ENCODE assay signal across 19 cellular contexts in the genomic region with DNA sequence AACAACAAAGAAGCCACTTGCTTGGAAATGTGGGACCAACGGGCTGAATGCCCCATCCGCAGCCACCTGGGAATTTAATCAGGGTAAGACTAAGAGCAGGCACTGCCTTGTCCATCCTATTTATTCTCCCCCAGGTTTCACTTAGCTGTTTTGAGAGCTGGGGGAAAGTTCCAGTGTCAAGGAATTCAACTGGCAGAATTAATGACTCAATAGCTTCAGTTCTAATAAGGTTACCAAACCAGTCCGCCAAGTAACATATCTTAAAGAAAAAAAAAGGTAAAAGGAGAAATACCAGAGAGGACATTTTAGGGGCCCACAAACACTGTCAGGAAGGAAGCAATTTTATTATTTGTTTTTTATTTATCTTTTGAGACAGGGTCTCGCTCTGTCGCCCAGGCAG.
DNase-seq lines count a peak whose midpoint lies in the region; ATAC-seq, FAIRE-seq and TF ChIP-seq lines count a peak whose summit lies in the region.
"Had no signal": no experiment of that assay in that cellular context is flagged by ENCODE, and none has a peak within 500 bp of the region (broad histone marks: within the 10 kb centered on the region; RNA-seq: fewer than 3 reads in every experiment).

No MANE protein-coding gene starts in this region.

- peaks cover 16 to 21% of the 10 kb centered on the region in 2 experiments for H3K4me1 ChIP-seq in HCT116 (ENCODE audit: control insufficient read depth in 1 of 2, insufficient read depth in 2 of 2, low read length in 2 of 2)
- peaks cover 20% of the 10 kb centered on the region for H3K4me1 ChIP-seq in foreskin keratinocyte
- H3K4me1 ChIP-seq in psoas muscle = no peaks in the 10 kb centered on the region

- no peak overlapping the region for H3K9ac ChIP-seq in HCT116 (ENCODE audit: low read length)
- H3K9ac ChIP-seq: BLaER1 treated with 17β-estradiol and CSF1 and Interleukin-3, amounts not matched to agents 10 nM and 100 nM had no signal

- H3K79me2 ChIP-seq in HCT116 (ENCODE audit: insufficient read depth, low read length) = no peaks in the 10 kb centered on the region; the same call in 1 of the 2 replicates

- no peaks in the 10 kb centered on the region for H4K20me1 ChIP-seq in HCT116 (ENCODE audit: insufficient read depth)

- H3K27me3 ChIP-seq in HCT116 (ENCODE audit: insufficient read depth, low read length) (no peaks in the 10 kb centered on the region), bronchial epithelial cell (ENCODE audit: control insufficient read depth, insufficient read depth, low read length) (no peaks in the 10 kb centered on the region), foreskin keratinocyte (no peaks in the 10 kb centered on the region), psoas muscle (ENCODE audit: insufficient read depth in 3 of 3, low read length in 2 of 3) (no peaks in the 10 kb centered on the region)
- H3K27me3 ChIP-seq: BLaER1 treated with 17β-estradiol and CSF1 and Interleukin-3, amounts not matched to agents 10 nM and 100 nM had no signal

- H3K36me3 ChIP-seq in HCT116 (ENCODE audit: control insufficient read depth in 1 of 2, insufficient read depth in 2 of 2, low read length in 2 of 2) (no peaks in the 10 kb centered on the region), bronchial epithelial cell (ENCODE audit: control insufficient read depth, insufficient read depth, low read length) (no peaks in the 10 kb centered on the region), psoas muscle (ENCODE audit: insufficient read depth in 1 of 2, low read depth in 1 of 2) (no peaks in the 10 kb centered on the region)
- H3K36me3 ChIP-seq: BLaER1 treated with 17β-estradiol and CSF1 and Interleukin-3, amounts not matched to agents 10 nM and 100 nM had no signal

- BruUV-seq in HCT116 (replicated peaks; lab: Mats Ljungman, UMichigan) = no TSS peak

- peak overlapping the region; percentile 30; the same call in 1 of the 2 replicates for H3K4me2 ChIP-seq in HCT116 (ENCODE audit: low read length)
- H3K4me2 ChIP-seq: BLaER1 treated with 17β-estradiol and CSF1 and Interleukin-3, amounts not matched to agents 10 nM and 100 nM had no signal

- POLR2A ChIA-PET in HCT116 (lab: Charles Lee) = no interaction called here

- DNase-seq in HCT116 (ENCODE audit: low read depth, low spot score) (no peak), bronchial epithelial cell (ENCODE audit: low read depth) (peak; percentile 71), foreskin keratinocyte (peak; percentile 52 to 69), renal cortical epithelial cell (ENCODE audit: low read depth) (peak; percentile 33), psoas muscle (no peak), NOMO-1 treated with dmso at 0.1 percent for 144 hours (lab: John Stamatoyannopoulos, UW; ENCODE audit: unreplicated experiment) (no peak)
- DNase-seq in activated T-cell treated with anti-CD3 and anti-CD28 coated beads, Interleukin-2, amount 50 U/mL, for 48 hours = no peak
- no peak for DNase-seq in T-helper 2 cell treated with Interferon-gamma antibody and Interleukin-4, amounts not matched to agents 5 μg/mL and 100 μg/mL, for 36 hours (ENCODE audit: low spot score)
- DNase-seq: CD8-positive, alpha-beta T cell; IMR-90; NCI-H1092; NCI-H146; NCI-H2081; SHP77 treated with DMSO at 0.1 percent for 48 hours had no signal

- H3K27ac ChIP-seq in HCT116 (ENCODE audit: low read depth, low read length) (no peak overlapping the region), foreskin keratinocyte (peak overlapping the region; percentile 62), psoas muscle (no peak overlapping the region)
- H3K27ac ChIP-seq: BLaER1 treated with 17β-estradiol and CSF1 and Interleukin-3, amounts not matched to agents 10 nM and 100 nM had no signal

- H3K9me3 ChIP-seq in HCT116 (ENCODE audit: control insufficient read depth in 1 of 2, insufficient read depth in 1 of 2, low read depth in 1 of 2, low read length in 2 of 2) (no peaks in the 10 kb centered on the region), psoas muscle (no peaks in the 10 kb centered on the region)
- H3K9me3 ChIP-seq: BLaER1 treated with 17β-estradiol and CSF1 and Interleukin-3, amounts not matched to agents 10 nM and 100 nM had no signal

- RAD21 ChIA-PET in HCT116 (lab: Charles Lee; ENCODE audit: low non-redundant PET in 1 of 2, low total read pairs in 2 of 2, uncharacterized antibody in 2 of 2, unreplicated experiment in 2 of 2) = no interaction called here

- TF ChIP-seq CTCF in HCT116 (IDR thresholded peaks at IDR 0.05 in 2 of 3, conservative IDR thresholded peaks at IDR 0.05 in 1 of 3; ENCODE audit: borderline replicate concordance in 1 of 3, insufficient read depth in 1 of 3, low read depth in 2 of 3, low read length in 2 of 3) (no peak), bronchial epithelial cell (IDR thresholded peaks at IDR 0.05; ENCODE audit: insufficient read depth, low read length, severe bottlenecking) (no peak), foreskin keratinocyte (conservative IDR thresholded peaks at IDR 0.05) (no peak), psoas muscle (IDR thresholded peaks at IDR 0.05) (no peak)

- H3K36me3 Mint-ChIP-seq in T-helper 2 cell treated with Interferon-gamma antibody and Interleukin-4, amounts not matched to agents 5 μg/mL and 100 μg/mL, for 36 hours (ENCODE audit: low read depth) = no peaks in the 10 kb centered on the region
- H3K36me3 Mint-ChIP-seq: CD8-positive, alpha-beta T cell had no signal

- peaks cover 11% of the 10 kb centered on the region for H3K4me1 Mint-ChIP-seq in T-helper 2 cell treated with Interferon-gamma antibody and Interleukin-4, amounts not matched to agents 5 μg/mL and 100 μg/mL, for 36 hours (ENCODE audit: low read depth)

- no peak overlapping the region for H2AFZ ChIP-seq in HCT116 (ENCODE audit: low read depth, low read length, poor library complexity, severe bottlenecking)

- no peaks in the 10 kb centered on the region for H3K9me2 ChIP-seq in HCT116 (ENCODE audit: insufficient read depth)

- TF ChIP-seq RAD21 in HCT116 (IDR thresholded peaks at IDR 0.05; ENCODE audit: low read depth) = no peak

- no peak for TF ChIP-seq POLR2A in HCT116 (IDR thresholded peaks at IDR 0.05; ENCODE audit: borderline replicate concordance, extremely low read depth, insufficient read depth, insufficient read length)

- 87 to 92% (median 91%) methylated on average over 5 of the region's 5 CpGs for WGBS in psoas muscle, 3 donors

- no peak overlapping the region for H3K4me3 Mint-ChIP-seq in T-helper 2 cell treated with Interferon-gamma antibody and Interleukin-4, amounts not matched to agents 5 μg/mL and 100 μg/mL, for 36 hours
- H3K4me3 Mint-ChIP-seq: CD8-positive, alpha-beta T cell had no signal

- CTCF ChIA-PET in HCT116 (lab: Charles Lee) = interaction anchor here (0.7 to 1.0 kb wide), 2 partner anchors 43 to 304 kb away, joined by 3 read pairs; no protein-coding TSS in a partner anchor

- H3K4me3 ChIP-seq in HCT116 (replicated peaks in 1 of 2; ENCODE audit: low read depth in 1 of 2, low read length in 2 of 2) (no peak overlapping the region), bronchial epithelial cell (ENCODE audit: low read depth, low read length) (no peak overlapping the region), psoas muscle (no peak overlapping the region)
- H3K4me3 ChIP-seq: BLaER1 treated with 17β-estradiol and CSF1 and Interleukin-3, amounts not matched to agents 10 nM and 100 nM had no signal

- H3K27ac Mint-ChIP-seq in T-helper 2 cell treated with Interferon-gamma antibody and Interleukin-4, amounts not matched to agents 5 μg/mL and 100 μg/mL, for 36 hours = no peak overlapping the region
- H3K27ac Mint-ChIP-seq: CD8-positive, alpha-beta T cell had no signal

- no peaks in the 10 kb centered on the region for H3K9me3 Mint-ChIP-seq in T-helper 2 cell treated with Interferon-gamma antibody and Interleukin-4, amounts not matched to agents 5 μg/mL and 100 μg/mL, for 36 hours
- H3K9me3 Mint-ChIP-seq: CD8-positive, alpha-beta T cell had no signal

- peaks cover 37% of the 10 kb centered on the region for H3K27me3 Mint-ChIP-seq in T-helper 2 cell treated with Interferon-gamma antibody and Interleukin-4, amounts not matched to agents 5 μg/mL and 100 μg/mL, for 36 hours (ENCODE audit: low read depth)

- FAIRE-seq in bronchial epithelial cell (lab: Jason Lieb, UNC) = no peak
- FAIRE-seq: D721Med, GM12892, GM18507, H54 had no signal

- no peak for ATAC-seq in HCT116
- ATAC-seq in foreskin keratinocyte = peak; percentile 61
- ATAC-seq in psoas muscle = no peak
- ATAC-seq: CD8-positive, alpha-beta T cell had no signal

- intact Hi-C loops in HCT116 (cut with micrococcal nuclease) = no loop called here
- intact Hi-C loops in psoas muscle (cut with DNase I) = no loop called here

TF ChIP-seq in HCT116, 20 proteins besides CTCF, POLR2A, EP300 and RAD21:
- peak; percentile 29; the same call in 1 of the 2 replicates for TF ChIP-seq SP1 (IDR thresholded peaks at IDR 0.05; ENCODE audit: low read depth)
- TF ChIP-seq TCF7L2 (IDR thresholded peaks at IDR 0.05; ENCODE audit: borderline replicate concordance, extremely low read depth, insufficient read depth, insufficient read length) = no peak

Comparison
In these comparisons a context has a peak if more than half of its experiments do, and no peak if none do; other contexts are left out.
1. DNase-seq: peak in bronchial epithelial cell (single experiment), foreskin keratinocyte (2 of 2) and renal cortical epithelial cell (single experiment); none in HCT116 (single experiment), psoas muscle (0 of 2), activated T-cell treated with anti-CD3 and anti-CD28 coated beads, Interleukin-2, amount 50 U/mL, for 48 hours (0 of 2), NOMO-1 treated with dmso at 0.1 percent for 144 hours (single experiment) and T-helper 2 cell treated with Interferon-gamma antibody and Interleukin-4, amounts not matched to agents 5 μg/mL and 100 μg/mL, for 36 hours (single experiment).